ENCODE assay signal across 24 cellular contexts in genomic region chr2:34373586-34374233, GRCh38.
A peak's percentile ranks its signal among the peaks of the same experiment; 100 is the strongest.
DNase-seq lines count a peak whose midpoint lies in the region; ATAC-seq, FAIRE-seq and TF ChIP-seq lines count a peak whose summit lies in the region.
"Had no signal": no experiment of that assay in that cellular context is flagged by ENCODE, and none has a peak within 500 bp of the region (broad histone marks: within the 10 kb centered on the region; RNA-seq: fewer than 3 reads in every experiment).

No MANE protein-coding gene starts in this region.

- H2AFZ ChIP-seq in HepG2 (ENCODE audit: low read length): no peak overlapping the region

- DNase-seq in HepG2 (ENCODE audit: low spot score) (peak; percentile 5), right lobe of liver (no peak), LNCaP clone FGC (ENCODE audit: low read depth) (peak; percentile 26), pancreas (no peak), superior temporal gyrus (ENCODE audit: extremely low spot score) (peak; percentile 19), H7 (no peak), NCI-H82 treated with DMSO at 0.1 percent for 48 hours (lab: John Stamatoyannopoulos, UW; ENCODE audit: unreplicated experiment) (no peak)
- DNase-seq in central memory CD4-positive, alpha-beta T cell: no peak
- DNase-seq: 8988T; ACHN; BE2C; C1 segment of cervical spinal cord; CD4-positive, alpha-beta memory T cell; CD4-positive, CD25-positive, alpha-beta regulatory T cell; CD8-positive, alpha-beta memory T cell; COR-L47; DMS79 treated with DMSO at 0.1 percent for 48 hours; GF-D8 had no signal

- H3K27me3 ChIP-seq in HepG2 (ENCODE audit: control insufficient read depth in 1 of 2, insufficient read depth in 2 of 2, low read length in 2 of 2) (no peaks in the 10 kb centered on the region; a peak in 1 of 5 replicates), right lobe of liver (no peaks in the 10 kb centered on the region), pancreas (no peaks in the 10 kb centered on the region), H7 (ENCODE audit: control insufficient read depth, insufficient read depth, low read length) (no peaks in the 10 kb centered on the region)
- H3K27me3 ChIP-seq: BE2C, BLaER1 had no signal

- H3K4me2 ChIP-seq in HepG2 (ENCODE audit: low read depth, low read length): no peak overlapping the region
- H3K4me2 ChIP-seq: BLaER1 had no signal

- TF ChIP-seq POLR2A in HepG2 (IDR thresholded peaks at IDR 0.05; ENCODE audit: insufficient read depth in 1 of 2, low read depth in 2 of 2, low read length in 2 of 2) (no peak), right lobe of liver (IDR thresholded peaks at IDR 0.05) (no peak)

- no peak for TF ChIP-seq RAD21 in HepG2 (CRISPR knock-in tag; IDR thresholded peaks at IDR 0.05)

- POLR2A ChIA-PET in HepG2 (lab: Yijun Ruan, JAX): no interaction called here

- H3K79me2 ChIP-seq in HepG2 (ENCODE audit: insufficient read depth, low read length): no peaks in the 10 kb centered on the region

- H3K27ac ChIP-seq in HepG2 (ENCODE audit: extremely low read length, insufficient read depth, low read length) (no peak overlapping the region), right lobe of liver (no peak overlapping the region), pancreas (no peak overlapping the region)
- H3K27ac ChIP-seq: BLaER1 had no signal

- H3K4me1 ChIP-seq in HepG2 (ENCODE audit: insufficient read depth, low read length) (no peaks in the 10 kb centered on the region), right lobe of liver (no peaks in the 10 kb centered on the region), pancreas (peaks cover 0 to 8% (median 0%) of the 10 kb centered on the region in 3 donors)
- H3K4me1 ChIP-seq: BE2C, BLaER1 had no signal

- H3K9ac ChIP-seq in HepG2 (ENCODE audit: insufficient read depth, low read depth, low read length): no peak overlapping the region
- H3K9ac ChIP-seq: BLaER1 had no signal

- intact Hi-C loops in HepG2 (cut with micrococcal nuclease; ENCODE audit: unreplicated experiment): no loop called here
- intact Hi-C loops in right lobe of liver (cut with DNase I): no loop called here
- intact Hi-C loops in pancreas (cut with DNase I): no loop called here

- 11% methylated on average over 4 of the region's 4 CpGs for WGBS in HepG2 (ENCODE audit: low lambda C conversion rate)
- 30% methylated on average over 4 of the region's 4 CpGs for WGBS in right lobe of liver (ENCODE audit: insufficient coverage, low coverage, low lambda C conversion rate, missing lambda C conversion rate)
- WGBS in pancreas, 2 donors: 29 to 31% methylated on average over 4 of the region's 4 CpGs

- FAIRE-seq in HepG2 (lab: Jason Lieb, UNC): peak; percentile 30
- FAIRE-seq in pancreas (lab: Jason Lieb, UNC): no peak
- FAIRE-seq: A204.1, D721Med, G401.6, GM12891, GM19239 had no signal

- CTCF ChIA-PET in HepG2 (lab: Yijun Ruan, JAX; ENCODE audit: low intra/inter-chr PET ratio, low total read pairs): no interaction called here

- peak; percentile 60 for ATAC-seq in HepG2
- no peak for ATAC-seq in right lobe of liver
- peak; percentile 60 to 95 (median 82) for ATAC-seq in pancreas

- in situ Hi-C loops in HepG2 (cut with HindIII; ENCODE audit: extremely low pct_ligation_motif_present, low pct_unique_long_range_greater_than_20kb): no loop called here

- TF ChIP-seq EP300 in HepG2 (IDR thresholded peaks at IDR 0.05; ENCODE audit: low read depth in 2 of 2, low read length in 2 of 2) (no peak), HepG2 (CRISPR knock-in tag; IDR thresholded peaks at IDR 0.05; ENCODE audit: borderline replicate concordance) (no peak)

- no peaks in the 10 kb centered on the region for H3K36me3 ChIP-seq in HepG2 (replicated peaks in 1 of 2; ENCODE audit: control insufficient read depth in 1 of 2, insufficient read depth in 2 of 2, low read length in 2 of 2)
- no peaks in the 10 kb centered on the region for H3K36me3 ChIP-seq in right lobe of liver
- no peaks in the 10 kb centered on the region for H3K36me3 ChIP-seq in pancreas
- no peaks in the 10 kb centered on the region for H3K36me3 ChIP-seq in H7 (replicated peaks; ENCODE audit: control insufficient read depth, insufficient read depth, low read length)
- H3K36me3 ChIP-seq: BE2C, BLaER1 had no signal

- TF ChIP-seq CTCF in HepG2 (CRISPR knock-in tag; IDR thresholded peaks at IDR 0.05) (no peak), right lobe of liver (IDR thresholded peaks at IDR 0.05) (no peak), LNCaP clone FGC (IDR thresholded peaks at IDR 0.05; ENCODE audit: control insufficient read depth, extremely low read depth, insufficient read depth) (no peak), pancreas (IDR thresholded peaks at IDR 0.05) (no peak)

- no TSS peak for BruUV-seq in HepG2 (replicated peaks; lab: Mats Ljungman, UMichigan)

- H4K20me1 ChIP-seq in HepG2 (ENCODE audit: insufficient read depth, low read length): no peaks in the 10 kb centered on the region
- H4K20me1 ChIP-seq: BLaER1 had no signal

- no peaks in the 10 kb centered on the region for H3K9me3 ChIP-seq in HepG2 (ENCODE audit: low read length)
- H3K9me3 ChIP-seq in right lobe of liver: no peaks in the 10 kb centered on the region
- no peaks in the 10 kb centered on the region for H3K9me3 ChIP-seq in pancreas
- H3K9me3 ChIP-seq: BE2C, BLaER1 had no signal

- H3K4me3 ChIP-seq in HepG2 (replicated peaks in 1 of 3; ENCODE audit: insufficient read depth in 1 of 3, low read depth in 2 of 3, low read length in 3 of 3) (no peak overlapping the region), right lobe of liver (no peak overlapping the region), LNCaP clone FGC (ENCODE audit: low read depth, low read length) (no peak overlapping the region), pancreas (no peak overlapping the region), H7 (ENCODE audit: insufficient read depth, low read depth, low read length) (no peak overlapping the region)
- H3K4me3 ChIP-seq: BLaER1 had no signal

TF ChIP-seq in HepG2, 621 proteins besides CTCF, POLR2A, EP300 and RAD21:
- TF ChIP-seq FOXP1 (IDR thresholded peaks at IDR 0.05) (no peak), FOXP1 (CRISPR knock-in tag; IDR thresholded peaks at IDR 0.05) (peak; percentile 19; the same call in 1 of the 2 replicates), SRF (IDR thresholded peaks at IDR 0.05; ENCODE audit: low read depth, low read length) (peak; percentile 54; the same call in 1 of the 2 replicates), ZNF746 (CRISPR knock-in tag; IDR thresholded peaks at IDR 0.05) (no peak), GFI1 (CRISPR knock-in tag; IDR thresholded peaks at IDR 0.05; ENCODE audit: borderline replicate concordance) (0 out of 2 replicates have a peak, but pooled peaks have one; percentile 34), FOXA3 (CRISPR knock-in tag; IDR thresholded peaks at IDR 0.05) (peak; percentile 67), FOXA1 (IDR thresholded peaks at IDR 0.05) (peak; percentile 74; the same call in 1 of the 2 replicates), FOXA1 (CRISPR knock-in tag; IDR thresholded peaks at IDR 0.05) (peak; percentile 36)

Comparison
In these comparisons a context has a peak if more than half of its experiments do, and no peak if none do; other contexts are left out.
1. ATAC-seq: peak in HepG2 (single experiment) and pancreas (4 of 4); none in right lobe of liver (0 of 4).
2. DNase-seq: peak in HepG2 (single experiment), LNCaP clone FGC (single experiment) and superior temporal gyrus (single experiment); none in right lobe of liver (0 of 3), pancreas (0 of 6), H7 (single experiment), NCI-H82 treated with DMSO at 0.1 percent for 48 hours (single experiment) and central memory CD4-positive, alpha-beta T cell (single experiment).